8 cellular contexts compared by ENCODE assay signal in the genomic region with DNA sequence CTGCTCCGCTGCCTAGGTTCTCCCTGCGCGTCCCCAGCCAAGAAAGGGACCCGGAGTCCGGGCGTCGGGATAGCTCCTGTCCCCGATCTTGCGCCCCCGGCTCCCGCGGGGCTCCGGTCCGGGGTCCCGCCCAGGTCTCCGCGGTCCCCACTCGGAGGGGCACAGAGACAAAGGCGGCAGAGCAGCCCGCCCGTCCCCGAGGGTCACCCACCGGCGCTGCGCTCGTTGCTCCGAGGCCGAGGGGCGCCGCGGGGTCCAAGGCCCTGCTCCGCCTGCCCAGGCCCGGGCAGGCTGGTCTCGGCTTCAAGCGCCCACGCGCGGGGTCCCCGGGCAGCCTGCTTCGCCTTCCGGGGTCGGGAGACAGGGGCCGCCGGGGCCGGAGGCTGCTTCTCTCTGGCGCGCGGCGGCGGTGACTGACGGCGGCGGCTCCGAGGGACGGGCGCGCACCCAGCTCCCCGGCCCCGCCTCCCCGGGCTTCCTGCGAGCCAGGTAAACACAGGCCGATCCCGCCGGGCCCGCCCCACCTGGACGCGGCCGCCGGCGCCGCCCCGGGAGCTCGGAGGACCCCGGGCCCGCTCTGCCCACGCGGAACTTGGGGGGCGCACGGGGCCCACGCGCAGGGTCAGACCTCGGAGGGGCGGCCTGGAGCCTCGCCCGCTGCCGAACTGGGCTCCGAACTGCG. TPM values are rescaled to one million over a fixed set of nuclear protein-coding genes. Genes with fewer than 3 reads are reported as not detected.
DNase-seq lines count a peak whose midpoint lies in the region; ATAC-seq and TF ChIP-seq lines count a peak whose summit lies in the region.

A gene (minus strand): TSS at position 415 of the 682 bp plus-strand sequence. CDS start 27,522 bp downstream, outside the sequence.

- intact Hi-C loops in IMR-90 (cut with micrococcal nuclease): no loop called here
- intact Hi-C loops in body of pancreas (cut with DNase I): loop anchor here (10.0 kb wide), 1 partner anchor 58 kb away; no protein-coding TSS in a partner anchor

- H3K56ac ChIP-seq in IMR-90 (ENCODE audit: extremely low read depth, insufficient read depth, low read length): no peak within 1 kb of the TSS

- H3K27ac Mint-ChIP-seq in T-helper 17 cell: peak within 1 kb of the TSS; percentile 98

- H2BK5ac ChIP-seq in IMR-90 (ENCODE audit: low read depth, low read length, poor library complexity, severe bottlenecking): no peak within 1 kb of the TSS

- H3K36me3 ChIP-seq in IMR-90 (ENCODE audit: control insufficient read depth, insufficient read depth, low read length) (no peaks in the 10 kb centered on the region), body of pancreas (replicated peaks in 1 of 2; ENCODE audit: insufficient read depth in 1 of 2, low read depth in 2 of 2) (no peaks in the 10 kb centered on the region)

- POLR2A ChIA-PET in IMR-90 (lab: Charles Lee; ENCODE audit: unreplicated experiment): no interaction called here

- H3K9me3 ChIP-seq in IMR-90 (ENCODE audit: control insufficient read depth, insufficient read depth, low read length) (no peaks in the 10 kb centered on the region), T-helper 17 cell (ENCODE audit: control insufficient read depth, low read length, poor library complexity, severe bottlenecking) (no peaks in the 10 kb centered on the region), body of pancreas (no peaks in the 10 kb centered on the region)

- H4K5ac ChIP-seq in IMR-90 (ENCODE audit: low read depth, low read length): no peak within 1 kb of the TSS; the same call in 1 of the 2 replicates

- H3K18ac ChIP-seq in IMR-90 (ENCODE audit: low read depth, low read length): no peak within 1 kb of the TSS; the same call in 1 of the 2 replicates

- in situ Hi-C loops in IMR-90 (cut with MboI; ENCODE audit: low sequenced_read_pairs): no loop called here

- peaks cover 13% of the 10 kb centered on the region for H3K4me1 ChIP-seq in IMR-90 (ENCODE audit: control insufficient read depth, insufficient read depth, low read length)
- H3K4me1 ChIP-seq in body of pancreas: peaks cover 44% of the 10 kb centered on the region

- H3K4me1 Mint-ChIP-seq in T-helper 17 cell: peaks cover 38% of the 10 kb centered on the region

- DNase-seq in DMS153 treated with DMSO at 0.1 percent for 48 hours (lab: John Stamatoyannopoulos, UW; ENCODE audit: unreplicated experiment) (peak; percentile 47), IMR-90 (no peak), T-helper 17 cell (peak; percentile 59 to 69 (median 61)), body of pancreas (peak; percentile 87 to 95 (median 91)), islet precursor cell (peak; percentile 81), inferior parietal cortex (ENCODE audit: extremely low spot score) (no peak)
- DNase-seq in stimulated activated CD4-positive, alpha-beta T cell treated with anti-CD3 and anti-CD28 coated beads, Interleukin-2, amount 100 ng/mL, for 4 hours (ENCODE audit: low read depth): peak; percentile 53

- H2BK120ac ChIP-seq in IMR-90 (ENCODE audit: low read depth, low read length): no peak within 1 kb of the TSS

- H2BK20ac ChIP-seq in IMR-90 (ENCODE audit: low read depth, low read length): no peak within 1 kb of the TSS

- H4K91ac ChIP-seq in IMR-90 (ENCODE audit: insufficient read depth, low read depth, low read length): no peak within 1 kb of the TSS; the same call in 1 of the 2 replicates

- peak within 1 kb of the TSS; percentile 15; the same call in 1 of the 2 replicates for H3K27ac ChIP-seq in IMR-90 (ENCODE audit: insufficient read depth, low read length)
- peak within 1 kb of the TSS; percentile 93 to 100 (median 98) for H3K27ac ChIP-seq in body of pancreas

- peak within 1 kb of the TSS in 1 of 2 experiments; percentile 49; a peak in 1 of 4 replicates for H4K8ac ChIP-seq in IMR-90 (ENCODE audit: low read depth in 2 of 2, low read length in 2 of 2)

- TF ChIP-seq RAD21 in IMR-90 (IDR thresholded peaks at IDR 0.05; ENCODE audit: low read length): no peak

- H3K4me3 Mint-ChIP-seq in T-helper 17 cell: peak within 1 kb of the TSS; percentile 98

- BruUV-seq in IMR-90 (replicated peaks; lab: Mats Ljungman, UMichigan): no TSS peak

- peaks cover 3 to 7% of the 10 kb centered on the region in 2 experiments; a peak in 1 of 4 replicates for H3K79me1 ChIP-seq in IMR-90 (ENCODE audit: low read depth in 1 of 2, low read length in 2 of 2)

- H2BK15ac ChIP-seq in IMR-90 (ENCODE audit: low read depth, low read length): 0 out of 3 replicates have a peak within 1 kb of the TSS, but pooled peaks have one; percentile 2

- no peaks in the 10 kb centered on the region for H3K9me1 ChIP-seq in IMR-90 (ENCODE audit: insufficient read depth, low read length)

- H3K4me3 ChIP-seq in IMR-90 (ENCODE audit: insufficient read depth, low read depth, low read length) (peak within 1 kb of the TSS; percentile 50), body of pancreas (peak within 1 kb of the TSS; percentile 82 to 91)

- no peak for TF ChIP-seq CTCF in IMR-90 (conservative IDR thresholded peaks at IDR 0.05; ENCODE audit: low read depth, low read length)
- peak in 1 of 7 experiments; percentile 1 for TF ChIP-seq CTCF in body of pancreas (IDR thresholded peaks at IDR 0.05)

- H3K36me3 Mint-ChIP-seq in T-helper 17 cell (ENCODE audit: low read depth): peaks cover 3% of the 10 kb centered on the region

- peak; percentile 58 for ATAC-seq in GM21423 (IDR thresholded peaks at IDR 0.05; ENCODE audit: unreplicated experiment)
- peak; percentile 9; the same call in 1 of the 2 replicates for ATAC-seq in IMR-90 (ENCODE audit: low read depth)
- ATAC-seq in T-helper 17 cell: peak; percentile 68
- ATAC-seq in body of pancreas: peak; percentile 85

- H2AK5ac ChIP-seq in IMR-90 (ENCODE audit: low read depth, low read length): 0 out of 2 replicates have a peak within 1 kb of the TSS, but pooled peaks have one; percentile 7

- H3K4ac ChIP-seq in IMR-90 (ENCODE audit: low read depth, low read length): no peak within 1 kb of the TSS

- no peaks in the 10 kb centered on the region for H3K27me3 Mint-ChIP-seq in T-helper 17 cell

- H3K4me2 ChIP-seq in IMR-90 (ENCODE audit: low read depth, low read length): peak within 1 kb of the TSS; percentile 88

- dilution Hi-C loops in IMR-90 (cut with HindIII; ENCODE audit: low sequenced_read_pairs, unreplicated experiment): no loop called here

- H2AK9ac ChIP-seq in IMR-90 (replicated peaks; ENCODE audit: low read depth, low read length, poor library complexity): peak within 1 kb of the TSS; percentile 80

- no peak within 1 kb of the TSS for H3K14ac ChIP-seq in IMR-90 (replicated peaks; ENCODE audit: low read depth, low read length)

- peak within 1 kb of the TSS; percentile 42; the same call in 1 of the 2 replicates for H3K23ac ChIP-seq in IMR-90 (ENCODE audit: low read depth, low read length)

- TF ChIP-seq POLR2A in IMR-90 (IDR thresholded peaks at IDR 0.05; ENCODE audit: low read depth, low read length) (no peak), body of pancreas (IDR thresholded peaks at IDR 0.05) (peak; percentile 68 to 97 (median 83))

- peaks cover 16% of the 10 kb centered on the region for H3K27me3 ChIP-seq in IMR-90 (ENCODE audit: control insufficient read depth, insufficient read depth, low read length)
- H3K27me3 ChIP-seq in body of pancreas: no peaks in the 10 kb centered on the region

- H2AFZ ChIP-seq in IMR-90 (replicated peaks; ENCODE audit: low read length, poor library complexity): peak within 1 kb of the TSS; percentile 89

- 5% methylated on average over 50 of the region's 88 CpGs; no CpG with 5 or more reads in 1 of the 2 experiments for WGBS in IMR-90 (ENCODE audit: extremely low coverage in 2 of 2, insufficient read length in 1 of 2), 2 experiments
- WGBS in body of pancreas, 2 donors: 1% methylated on average over 66 of the region's 88 CpGs; no CpG with 5 or more reads in 1 of the 2 donors

- CTCF ChIA-PET in IMR-90 (lab: Yijun Ruan, JAX): interaction anchor here (1.2 kb wide), 1 partner anchor 30 kb away, joined by 3 read pairs; no protein-coding TSS in a partner anchor

- H3K9ac ChIP-seq in IMR-90 (ENCODE audit: low read depth, low read length): peak within 1 kb of the TSS; percentile 73

- H4K20me1 ChIP-seq in IMR-90 (ENCODE audit: insufficient read depth, low read length): no peaks in the 10 kb centered on the region

TF ChIP-seq in IMR-90, 13 proteins besides CTCF, POLR2A, EP300 and RAD21:
- TF ChIP-seq MAZ (IDR thresholded peaks at IDR 0.05; ENCODE audit: borderline replicate concordance, low read depth, low read length): no peak
- no peak for TF ChIP-seq SMC3 (IDR thresholded peaks at IDR 0.05; ENCODE audit: low read depth, low read length)
- no peak for TF ChIP-seq CEBPB (IDR thresholded peaks at IDR 0.05; ENCODE audit: low read depth, low read length)
- TF ChIP-seq CHD1 (IDR thresholded peaks at IDR 0.05; ENCODE audit: low read depth, low read length): no peak
- no peak for TF ChIP-seq FOS (IDR thresholded peaks at IDR 0.05; ENCODE audit: low read depth, low read length)

RNA-seq across cellular contexts. Expression of the gene that starts here (rescaled TPM):
- 0.90 and 1.4 TPM in 2 replicates for total RNA-seq in IMR-90 (2012; rRNA removed)
- polyA plus RNA-seq in IMR-90 (2012; rRNA removed): 0.72 and 0.75 TPM in 2 replicates
- polyA plus RNA-seq in IMR-90 (2012; cell fraction: cytosol; rRNA removed): 0.52 and 0.82 TPM in 2 replicates
- 1.2 and 2.2 TPM in 2 replicates for polyA plus RNA-seq in IMR-90 (2012; cell fraction: nucleus; rRNA removed; ENCODE audit: low replicate concordance)
- 100 to 1,000 TPM in 1 of 2 donors, 10 to 100 TPM in 1; 97.7 to 127 TPM for total RNA-seq in T-helper 17 cell
- total RNA-seq in body of pancreas: 10 to 100 TPM; 17.4 to 24.4 TPM

Comparison
In these comparisons a context has a peak if more than half of its experiments do, and no peak if none do; other contexts are left out.
1. DNase-seq: peak in DMS153 treated with DMSO at 0.1 percent for 48 hours (single experiment), T-helper 17 cell (3 of 3), body of pancreas (4 of 4), islet precursor cell (single experiment) and stimulated activated CD4-positive, alpha-beta T cell treated with anti-CD3 and anti-CD28 coated beads, Interleukin-2, amount 100 ng/mL, for 4 hours (single experiment); none in IMR-90 (single experiment) and inferior parietal cortex (single experiment).
2. ATAC-seq: peak in every context shown above with its lines; median percentile 85 in body of pancreas; 68 in T-helper 17 cell; 58 in GM21423; 9 in IMR-90.